In genomic region chr20:16573011-16573965, GRCh38 we compare ENCODE assay signal across 8 cellular contexts. TPM values are rescaled to one million over a fixed set of nuclear protein-coding genes. Genes with fewer than 3 reads are reported as not detected.
DNase-seq lines count a peak whose midpoint lies in the region; ATAC-seq and TF ChIP-seq lines count a peak whose summit lies in the region.

KIF16B (minus strand) TSS chr20:16573448; CDS start chr20:16573275, 173 bp downstream.

- in situ Hi-C loops in GM18951 (cut with MboI; ENCODE audit: low sequenced_read_pairs, unreplicated experiment), result no loop called here

- peak; percentile 50 for TF ChIP-seq POLR2A in GM18951 (IDR thresholded peaks at IDR 0.05; ENCODE audit: extremely low read depth, insufficient read depth, insufficient read length)

- DNase-seq in AG08396 (ENCODE audit: low spot score) (peak; percentile 93), NCI-H345 (lab: John Stamatoyannopoulos, UW) (peak; percentile 95), cerebellum (ENCODE audit: low spot score) (peak; percentile 90), kidney glomerular epithelial cell (lab: John Stamatoyannopoulos, UW) (peak; percentile 82)
- DNase-seq in activated CD4-positive, alpha-beta T cell treated with anti-CD3 and anti-CD28 coated beads for 1 hour, result peak; percentile 72
- DNase-seq in stimulated activated CD4-positive, alpha-beta T cell treated with anti-CD3 and anti-CD28 coated beads, Interleukin-15, amount 100 ng/mL, for 48 hours (ENCODE audit: low read depth in 2 of 2), result peak; percentile 71 to 81

- ATAC-seq in HG03159 (IDR thresholded peaks at IDR 0.05; ENCODE audit: unreplicated experiment), result peak; percentile 75

RNA-seq across cellular contexts. Expression of gene KIF16B, which starts in this region (rescaled TPM):
- total RNA-seq in cerebellum, result 12.5 TPM

Comparison
In these comparisons a context has a peak if more than half of its experiments do, and no peak if none do; other contexts are left out.
1. Peak in every context shown above with its lines: DNase-seq and ATAC-seq.